In genomic region chr5:129133553-129133952, GRCh38 we compare ENCODE assay signal across 28 cellular contexts.
"Had no signal": no experiment of that assay in that cellular context is flagged by ENCODE, and none has a peak within 500 bp of the region (broad histone marks: within the 10 kb centered on the region; RNA-seq: fewer than 3 reads in every experiment).

No MANE protein-coding gene starts in this region.

- H3K27me3 ChIP-seq: colonic mucosa, dorsolateral prefrontal cortex, esophagus muscularis mucosa, esophagus squamous epithelium, foreskin keratinocyte, gastrocnemius medialis, gastroesophageal sphincter, heart left ventricle, heart right ventricle had no signal

- ATAC-seq: effector memory CD8-positive, alpha-beta T cell; esophagus mucosa; foreskin keratinocyte; gastrocnemius medialis; gastroesophageal sphincter; heart left ventricle; heart right ventricle had no signal

- H3K36me3 ChIP-seq: colonic mucosa, esophagus muscularis mucosa, esophagus squamous epithelium, gastrocnemius medialis, gastroesophageal sphincter, heart left ventricle, heart right ventricle had no signal

- H3K4me3 ChIP-seq: colonic mucosa, coronary artery, dorsolateral prefrontal cortex, esophagus muscularis mucosa, esophagus squamous epithelium, gastrocnemius medialis, gastroesophageal sphincter, heart left ventricle, heart right ventricle had no signal

- H3K9me3 ChIP-seq: colonic mucosa, esophagus muscularis mucosa, esophagus squamous epithelium, gastrocnemius medialis, gastroesophageal sphincter had no signal

- DNase-seq: colonic mucosa; cortex of kidney; dermis blood vessel endothelial cell; dorsolateral prefrontal cortex; effector CD4-positive, alpha-beta T cell; effector CD8-positive, alpha-beta T cell; effector memory CD4-positive, alpha-beta T cell; effector memory CD8-positive, alpha-beta T cell; endodermal cell; erythroblast; esophagus squamous epithelium; foreskin fibroblast; foreskin keratinocyte; foreskin melanocyte; gastrocnemius medialis; glutamatergic neuron; head of caudate nucleus; heart left ventricle; heart right ventricle had no signal

- H3K4me1 ChIP-seq: colonic mucosa, esophagus muscularis mucosa, esophagus squamous epithelium, foreskin keratinocyte, gastrocnemius medialis, gastroesophageal sphincter, heart left ventricle, heart right ventricle had no signal

- H3K27ac ChIP-seq: colonic mucosa, coronary artery, dorsolateral prefrontal cortex, epithelial cell of prostate, esophagus muscularis mucosa, esophagus squamous epithelium, foreskin keratinocyte, gastrocnemius medialis, gastroesophageal sphincter, heart left ventricle, heart right ventricle had no signal

- FAIRE-seq: colon, endometrium, endothelial cell of umbilical vein, frontal cortex had no signal
